ENCODE assay signal across 16 cellular contexts in the genomic region with DNA sequence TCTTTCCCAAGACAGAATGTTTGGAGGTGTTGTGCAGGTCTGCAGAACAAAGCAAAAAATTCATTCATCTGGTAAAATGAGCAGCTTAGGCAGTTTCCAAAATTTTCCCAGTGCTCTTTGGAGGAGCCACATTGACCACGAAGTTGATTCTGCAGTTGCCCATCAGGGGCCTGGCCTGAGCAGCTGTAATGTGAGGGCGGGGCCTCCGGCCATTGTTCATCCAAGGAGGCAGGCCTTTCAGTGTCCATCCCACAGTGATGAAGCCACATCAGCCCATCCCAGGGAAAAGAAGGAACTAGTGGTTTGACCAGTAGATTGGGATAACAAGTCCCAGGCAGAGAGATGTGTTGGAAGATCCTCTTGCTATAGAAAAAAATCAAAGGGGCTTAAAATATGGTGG. TPM values are rescaled to one million over a fixed set of nuclear protein-coding genes. Genes with fewer than 3 reads are reported as not detected.
DNase-seq lines count a peak whose midpoint lies in the region; ATAC-seq, FAIRE-seq and TF ChIP-seq lines count a peak whose summit lies in the region.
"Had no signal": no experiment of that assay in that cellular context is flagged by ENCODE, and none has a peak within 500 bp of the region (broad histone marks: within the 10 kb centered on the region; RNA-seq: fewer than 3 reads in every experiment).

No MANE protein-coding gene starts in this region.

- no peaks in the 10 kb centered on the region for H3K27me3 Mint-ChIP-seq in astrocyte (ENCODE audit: low read depth, unreplicated experiment)
- H3K27me3 Mint-ChIP-seq: CD4-positive, alpha-beta memory T cell had no signal

- no peak overlapping the region for H3K27ac ChIP-seq in HepG2 (ENCODE audit: extremely low read length, insufficient read depth, low read length)
- H3K27ac ChIP-seq in right lobe of liver = no peak overlapping the region
- H3K27ac ChIP-seq in astrocyte (ENCODE audit: low read depth, low read length) = no peak overlapping the region
- peak overlapping the region; percentile 76 for H3K27ac ChIP-seq in psoas muscle
- H3K27ac ChIP-seq: C4-2B, GM23248 had no signal

- no peaks in the 10 kb centered on the region for H3K9me3 ChIP-seq in HepG2 (ENCODE audit: low read length)
- no peaks in the 10 kb centered on the region for H3K9me3 ChIP-seq in right lobe of liver
- H3K9me3 ChIP-seq in astrocyte (ENCODE audit: insufficient read depth, low read depth, low read length) = no peaks in the 10 kb centered on the region
- no peaks in the 10 kb centered on the region for H3K9me3 ChIP-seq in psoas muscle
- H3K9me3 ChIP-seq: BE2C had no signal

- H4K20me1 ChIP-seq in HepG2 (ENCODE audit: insufficient read depth, low read length) (peaks cover 5% of the 10 kb centered on the region; the same call in 1 of the 2 replicates), astrocyte (ENCODE audit: insufficient read depth, low read length) (peaks cover 75% of the 10 kb centered on the region)

- DNase-seq in HepG2 (ENCODE audit: low spot score) (no peak), right lobe of liver (no peak), astrocyte (ENCODE audit: low read depth) (no peak), psoas muscle (no peak), 8988T (no peak), NCI-H2171 (lab: John Stamatoyannopoulos, UW) (no peak), NK-92 (lab: John Stamatoyannopoulos, UW; ENCODE audit: unreplicated experiment) (no peak), dedifferentiated amniotic fluid mesenchymal stem cell (ENCODE audit: extremely low spot score) (no peak)
- DNase-seq: BE2C; CD4-positive, alpha-beta memory T cell; DMS79; GM23248 had no signal

- H3K4me1 ChIP-seq in HepG2 (ENCODE audit: insufficient read depth, low read length) (no peaks in the 10 kb centered on the region), right lobe of liver (no peaks in the 10 kb centered on the region), astrocyte (ENCODE audit: insufficient read depth, low read length) (no peaks in the 10 kb centered on the region), psoas muscle (peaks cover 42% of the 10 kb centered on the region)
- H3K4me1 ChIP-seq: BE2C had no signal

- H3K4me1 Mint-ChIP-seq in astrocyte (ENCODE audit: low read depth, unreplicated experiment) = peaks cover 15% of the 10 kb centered on the region

- TSS peak; percentile 6 for BruUV-seq in HepG2 (replicated peaks; lab: Mats Ljungman, UMichigan)

- POLR2A ChIA-PET in HepG2 (lab: Yijun Ruan, JAX) = interaction anchor here (0.7 to 2.3 kb wide), 2 partner anchors 10 kb away, joined by 3 to 7 read pairs; a partner anchor contains a TSS

- no peak overlapping the region for H3K4me3 Mint-ChIP-seq in astrocyte (ENCODE audit: unreplicated experiment)

- H3K79me2 ChIP-seq in HepG2 (ENCODE audit: insufficient read depth, low read length) = no peaks in the 10 kb centered on the region
- H3K79me2 ChIP-seq in astrocyte (ENCODE audit: insufficient read depth, low read length) = peaks cover 11% of the 10 kb centered on the region

- TF ChIP-seq EP300 in HepG2 (IDR thresholded peaks at IDR 0.05; ENCODE audit: low read depth in 2 of 2, low read length in 2 of 2) (no peak), HepG2 (CRISPR knock-in tag; IDR thresholded peaks at IDR 0.05; ENCODE audit: borderline replicate concordance) (no peak)

- TF ChIP-seq RAD21 in HepG2 (CRISPR knock-in tag; IDR thresholded peaks at IDR 0.05) = no peak

- in situ Hi-C loops in HepG2 (cut with HindIII; ENCODE audit: extremely low pct_ligation_motif_present, low pct_unique_long_range_greater_than_20kb) = no loop called here

- H3K9me3 Mint-ChIP-seq in astrocyte (ENCODE audit: unreplicated experiment) = no peaks in the 10 kb centered on the region
- H3K9me3 Mint-ChIP-seq: CD4-positive, alpha-beta memory T cell had no signal

- peaks cover 60 to 96% of the 10 kb centered on the region in 2 experiments for H3K36me3 ChIP-seq in HepG2 (replicated peaks in 1 of 2; ENCODE audit: control insufficient read depth in 1 of 2, insufficient read depth in 2 of 2, low read length in 2 of 2)
- H3K36me3 ChIP-seq in right lobe of liver = peaks cover 12 to 91% (median 41%) of the 10 kb centered on the region in 4 donors
- peaks cover 57% of the 10 kb centered on the region for H3K36me3 ChIP-seq in astrocyte (ENCODE audit: insufficient read depth, low read length)
- peaks cover 15 to 97% of the 10 kb centered on the region in 2 donors for H3K36me3 ChIP-seq in psoas muscle (ENCODE audit: insufficient read depth in 1 of 2, low read depth in 1 of 2)

- no peak overlapping the region for H3K9ac ChIP-seq in HepG2 (ENCODE audit: insufficient read depth, low read depth, low read length)
- H3K9ac ChIP-seq in astrocyte (ENCODE audit: low read length) = no peak overlapping the region
- H3K9ac ChIP-seq: GM23248 had no signal

- FAIRE-seq in HepG2 (lab: Jason Lieb, UNC) (no peak), astrocyte (lab: Jason Lieb, UNC) (no peak)
- FAIRE-seq: A204.1, GM12891, H54 had no signal

- H2AFZ ChIP-seq in HepG2 (ENCODE audit: low read length) (no peak overlapping the region), astrocyte (ENCODE audit: low read depth, low read length) (no peak overlapping the region)
- H2AFZ ChIP-seq: GM23248 had no signal

- H3K4me2 ChIP-seq in HepG2 (ENCODE audit: low read depth, low read length) = no peak overlapping the region
- H3K4me2 ChIP-seq in astrocyte (ENCODE audit: low read length) = no peak overlapping the region

- TF ChIP-seq POLR2A in HepG2 (IDR thresholded peaks at IDR 0.05; ENCODE audit: insufficient read depth in 1 of 2, low read depth in 2 of 2, low read length in 2 of 2) = no peak
- TF ChIP-seq POLR2A in right lobe of liver (IDR thresholded peaks at IDR 0.05) = no peak

- TF ChIP-seq CTCF in HepG2 (CRISPR knock-in tag; IDR thresholded peaks at IDR 0.05) (no peak), right lobe of liver (IDR thresholded peaks at IDR 0.05) (no peak), astrocyte (IDR thresholded peaks at IDR 0.05; ENCODE audit: insufficient read depth, low read depth, low read length) (no peak), psoas muscle (IDR thresholded peaks at IDR 0.05) (no peak)

- H3K27me3 ChIP-seq in HepG2 (ENCODE audit: control insufficient read depth in 1 of 2, insufficient read depth in 2 of 2, low read length in 2 of 2) (no peaks in the 10 kb centered on the region), right lobe of liver (no peaks in the 10 kb centered on the region), astrocyte (ENCODE audit: insufficient read depth, low read length) (no peaks in the 10 kb centered on the region), psoas muscle (ENCODE audit: insufficient read depth in 3 of 3, low read length in 2 of 3) (no peaks in the 10 kb centered on the region)
- H3K27me3 ChIP-seq: BE2C had no signal

- CTCF ChIA-PET in HepG2 (lab: Yijun Ruan, JAX; ENCODE audit: low intra/inter-chr PET ratio, low total read pairs) = no interaction called here

- H3K36me3 Mint-ChIP-seq in astrocyte (ENCODE audit: low read depth, unreplicated experiment) = peaks cover 24% of the 10 kb centered on the region

- 98% methylated on average over 3 of the region's 3 CpGs for WGBS in HepG2 (ENCODE audit: low lambda C conversion rate)
- 100% methylated on average over 2 of the region's 3 CpGs for WGBS in right lobe of liver (ENCODE audit: insufficient coverage, low coverage, low lambda C conversion rate, missing lambda C conversion rate)
- WGBS in psoas muscle, 3 donors = 75 to 82% (median 79%) methylated on average over 3 of the region's 3 CpGs

- H3K4me3 ChIP-seq in HepG2 (replicated peaks in 1 of 3; ENCODE audit: insufficient read depth in 1 of 3, low read depth in 2 of 3, low read length in 3 of 3) (no peak overlapping the region), right lobe of liver (no peak overlapping the region), astrocyte (ENCODE audit: insufficient read depth, low read depth, low read length) (no peak overlapping the region), psoas muscle (no peak overlapping the region)
- H3K4me3 ChIP-seq: GM23248 had no signal

- peak; percentile 27 for ATAC-seq in HepG2
- no peak for ATAC-seq in right lobe of liver
- no peak for ATAC-seq in psoas muscle

- intact Hi-C loops in HepG2 (cut with micrococcal nuclease; ENCODE audit: unreplicated experiment) = no loop called here
- intact Hi-C loops in right lobe of liver (cut with DNase I) = no loop called here
- intact Hi-C loops in psoas muscle (cut with DNase I) = no loop called here

- H3K27ac Mint-ChIP-seq in astrocyte (ENCODE audit: unreplicated experiment) = peak overlapping the region; percentile 41

RNA-seq across cellular contexts. Expression of a gene that starts 10.1 kb away (rescaled TPM):
- total RNA-seq in HepG2 (2016; rRNA removed; fragmentation: Illumina TruSeq; extraction: Trizol) (111 and 142 TPM in 2 replicates), right lobe of liver (10 to 100 TPM; 27.6 to 50.5 (median 37.4) TPM), astrocyte (144 and 146 TPM in 2 replicates), psoas muscle (100 to 1,000 TPM; 108 to 147 (median 122) TPM)
- total RNA-seq in HepG2 (2016; cell fraction: cytosol; rRNA removed; fragmentation: Illumina TruSeq; extraction: Trizol; ENCODE audit: low read depth) = 27.2 and 33.8 TPM in 2 replicates
- total RNA-seq in HepG2 (2016; cell fraction: insoluble cytoplasmic fraction; rRNA removed; fragmentation: Illumina TruSeq; extraction: Trizol) = 112 and 143 TPM in 2 replicates
- total RNA-seq in HepG2 (2016; cell fraction: membrane; rRNA removed; fragmentation: Illumina TruSeq; extraction: Trizol) = 46.0 and 47.2 TPM in 2 replicates
- 80.6 and 99.3 TPM in 2 replicates for total RNA-seq in HepG2 (2016; cell fraction: nucleus; rRNA removed; fragmentation: Illumina TruSeq; extraction: Trizol)
- polyA plus RNA-seq in HepG2 (2011; rRNA removed) (97.6 and 100 TPM in 2 replicates), psoas muscle (100 to 1,000 TPM in 1 of 3 donors, 10 to 100 TPM in 2; 44.8 to 145 (median 48.1) TPM)
- 98.1 and 112 TPM in 2 replicates for polyA plus RNA-seq in HepG2 (2011; cell fraction: cytosol; rRNA removed)
- polyA plus RNA-seq in HepG2 (2011; cell fraction: nucleus; rRNA removed) = 129 and 137 TPM in 2 replicates
- 83.8 and 88.4 TPM in 2 replicates for polyA plus RNA-seq in HepG2 (2012)
- polyA plus RNA-seq in HepG2 (2016; cell fraction: cytosol; fragmentation: Illumina TruSeq; extraction: Trizol; ENCODE audit: low read depth) = 31.2 and 32.8 TPM in 2 replicates
- 119 and 123 TPM in 2 replicates for polyA plus RNA-seq in HepG2 (2016; cell fraction: insoluble cytoplasmic fraction; fragmentation: Illumina TruSeq; extraction: Trizol; ENCODE audit: low read depth)
- 30.0 and 32.3 TPM in 2 replicates for polyA plus RNA-seq in HepG2 (2016; cell fraction: membrane; fragmentation: Illumina TruSeq; extraction: Trizol; ENCODE audit: low read depth)
- 89.9 and 95.2 TPM in 2 replicates for polyA plus RNA-seq in HepG2 (2016; cell fraction: nucleus; fragmentation: Illumina TruSeq; extraction: Trizol; ENCODE audit: insufficient read depth, low read depth)
- polyA minus RNA-seq in HepG2 (2011; rRNA and poly(A)+ RNA removed; ENCODE audit: low replicate concordance) = 49.6 and 117 TPM in 2 replicates
- 61.7 and 68.8 TPM in 2 replicates for polyA minus RNA-seq in HepG2 (2011; cell fraction: cytosol; rRNA and poly(A)+ RNA removed)
- polyA minus RNA-seq in HepG2 (2011; cell fraction: nucleus; rRNA and poly(A)+ RNA removed) = 155 and 167 TPM in 2 replicates

RNA-seq across cellular contexts. Expression of a gene that starts 10.5 kb away (rescaled TPM):
- total RNA-seq in HepG2 (2016; rRNA removed; fragmentation: Illumina TruSeq; extraction: Trizol) (80.4 and 84.2 TPM in 2 replicates), right lobe of liver (10 to 100 TPM; 14.9 to 47.7 (median 15.9) TPM), astrocyte (19.4 and 24.4 TPM in 2 replicates), psoas muscle (10 to 100 TPM; 19.0 to 28.3 (median 20.9) TPM)
- 18.1 and 20.7 TPM in 2 replicates for total RNA-seq in HepG2 (2016; cell fraction: cytosol; rRNA removed; fragmentation: Illumina TruSeq; extraction: Trizol; ENCODE audit: low read depth)
- 79.1 and 84.4 TPM in 2 replicates for total RNA-seq in HepG2 (2016; cell fraction: insoluble cytoplasmic fraction; rRNA removed; fragmentation: Illumina TruSeq; extraction: Trizol)
- total RNA-seq in HepG2 (2016; cell fraction: membrane; rRNA removed; fragmentation: Illumina TruSeq; extraction: Trizol) = 44.8 and 49.7 TPM in 2 replicates
- total RNA-seq in HepG2 (2016; cell fraction: nucleus; rRNA removed; fragmentation: Illumina TruSeq; extraction: Trizol) = 64.8 and 79.0 TPM in 2 replicates
- polyA plus RNA-seq in HepG2 (2011; rRNA removed) (49.4 and 54.7 TPM in 2 replicates), psoas muscle (10 to 100 TPM; 12.1 to 22.5 (median 13.6) TPM)
- polyA plus RNA-seq in HepG2 (2011; cell fraction: cytosol; rRNA removed) = 41.5 and 46.7 TPM in 2 replicates
- polyA plus RNA-seq in HepG2 (2011; cell fraction: nucleus; rRNA removed) = 131 and 162 TPM in 2 replicates
- polyA plus RNA-seq in HepG2 (2012) = 27.0 and 35.2 TPM in 2 replicates
- 8.2 and 10.2 TPM in 2 replicates for polyA plus RNA-seq in HepG2 (2016; cell fraction: cytosol; fragmentation: Illumina TruSeq; extraction: Trizol; ENCODE audit: low read depth)
- polyA plus RNA-seq in HepG2 (2016; cell fraction: insoluble cytoplasmic fraction; fragmentation: Illumina TruSeq; extraction: Trizol; ENCODE audit: low read depth) = 69.7 and 75.5 TPM in 2 replicates
- 20.9 and 22.2 TPM in 2 replicates for polyA plus RNA-seq in HepG2 (2016; cell fraction: membrane; fragmentation: Illumina TruSeq; extraction: Trizol; ENCODE audit: low read depth)
- 59.4 and 64.9 TPM in 2 replicates for polyA plus RNA-seq in HepG2 (2016; cell fraction: nucleus; fragmentation: Illumina TruSeq; extraction: Trizol; ENCODE audit: insufficient read depth, low read depth)
- 142 and 329 TPM in 2 replicates for polyA minus RNA-seq in HepG2 (2011; rRNA and poly(A)+ RNA removed; ENCODE audit: low replicate concordance)
- polyA minus RNA-seq in HepG2 (2011; cell fraction: cytosol; rRNA and poly(A)+ RNA removed) = 36.3 and 43.7 TPM in 2 replicates
- polyA minus RNA-seq in HepG2 (2011; cell fraction: nucleus; rRNA and poly(A)+ RNA removed) = 112 and 117 TPM in 2 replicates

RNA-seq across cellular contexts. Expression of a gene that starts 28.5 kb away (rescaled TPM):
- 601 and 760 TPM in 2 replicates for total RNA-seq in HepG2 (2016; rRNA removed; fragmentation: Illumina TruSeq; extraction: Trizol)
- total RNA-seq in HepG2 (2016; cell fraction: cytosol; rRNA removed; fragmentation: Illumina TruSeq; extraction: Trizol; ENCODE audit: low read depth) = 295 and 299 TPM in 2 replicates
- 602 and 798 TPM in 2 replicates for total RNA-seq in HepG2 (2016; cell fraction: insoluble cytoplasmic fraction; rRNA removed; fragmentation: Illumina TruSeq; extraction: Trizol)
- 285 and 300 TPM in 2 replicates for total RNA-seq in HepG2 (2016; cell fraction: membrane; rRNA removed; fragmentation: Illumina TruSeq; extraction: Trizol)
- 185 and 192 TPM in 2 replicates for total RNA-seq in HepG2 (2016; cell fraction: nucleus; rRNA removed; fragmentation: Illumina TruSeq; extraction: Trizol)
- 192 and 221 TPM in 2 replicates for polyA plus RNA-seq in HepG2 (2011; rRNA removed)
- 288 and 387 TPM in 2 replicates for polyA plus RNA-seq in HepG2 (2011; cell fraction: cytosol; rRNA removed)
- polyA plus RNA-seq in HepG2 (2011; cell fraction: nucleus; rRNA removed) = 84.1 and 87.7 TPM in 2 replicates
- 224 and 262 TPM in 2 replicates for polyA plus RNA-seq in HepG2 (2012)
- 233 and 257 TPM in 2 replicates for polyA plus RNA-seq in HepG2 (2016; cell fraction: cytosol; fragmentation: Illumina TruSeq; extraction: Trizol; ENCODE audit: low read depth)
- polyA plus RNA-seq in HepG2 (2016; cell fraction: insoluble cytoplasmic fraction; fragmentation: Illumina TruSeq; extraction: Trizol; ENCODE audit: low read depth) = 608 and 670 TPM in 2 replicates
- 191 and 215 TPM in 2 replicates for polyA plus RNA-seq in HepG2 (2016; cell fraction: membrane; fragmentation: Illumina TruSeq; extraction: Trizol; ENCODE audit: low read depth)
- polyA plus RNA-seq in HepG2 (2016; cell fraction: nucleus; fragmentation: Illumina TruSeq; extraction: Trizol; ENCODE audit: insufficient read depth, low read depth) = 276 and 279 TPM in 2 replicates
- 41.0 and 74.5 TPM in 2 replicates for polyA minus RNA-seq in HepG2 (2011; rRNA and poly(A)+ RNA removed; ENCODE audit: low replicate concordance)
- 75.4 and 99.6 TPM in 2 replicates for polyA minus RNA-seq in HepG2 (2011; cell fraction: cytosol; rRNA and poly(A)+ RNA removed)
- polyA minus RNA-seq in HepG2 (2011; cell fraction: nucleus; rRNA and poly(A)+ RNA removed) = 33.9 and 41.0 TPM in 2 replicates
- 10 to 100 TPM; 53.9 to 87.3 (median 63.9) TPM for total RNA-seq in right lobe of liver
- total RNA-seq in astrocyte = 92.5 and 93.1 TPM in 2 replicates
- total RNA-seq in psoas muscle = 100 to 1,000 TPM; 175 to 241 (median 210) TPM
- 100 to 1,000 TPM; 304 to 441 (median 365) TPM for polyA plus RNA-seq in psoas muscle

RNA-seq across cellular contexts. Expression of a gene that starts 57.3 kb away (rescaled TPM):
- 69.8 and 93.1 TPM in 2 replicates for total RNA-seq in HepG2 (2016; rRNA removed; fragmentation: Illumina TruSeq; extraction: Trizol)
- total RNA-seq in HepG2 (2016; cell fraction: cytosol; rRNA removed; fragmentation: Illumina TruSeq; extraction: Trizol; ENCODE audit: low read depth) = 52.6 and 57.4 TPM in 2 replicates
- 76.8 and 80.6 TPM in 2 replicates for total RNA-seq in HepG2 (2016; cell fraction: insoluble cytoplasmic fraction; rRNA removed; fragmentation: Illumina TruSeq; extraction: Trizol)
- total RNA-seq in HepG2 (2016; cell fraction: membrane; rRNA removed; fragmentation: Illumina TruSeq; extraction: Trizol) = 41.5 and 45.8 TPM in 2 replicates
- total RNA-seq in HepG2 (2016; cell fraction: nucleus; rRNA removed; fragmentation: Illumina TruSeq; extraction: Trizol) = 84.5 and 97.4 TPM in 2 replicates
- 51.5 and 52.3 TPM in 2 replicates for polyA plus RNA-seq in HepG2 (2011; rRNA removed)
- polyA plus RNA-seq in HepG2 (2011; cell fraction: cytosol; rRNA removed) = 25.4 and 28.7 TPM in 2 replicates
- 184 and 204 TPM in 2 replicates for polyA plus RNA-seq in HepG2 (2011; cell fraction: nucleus; rRNA removed)
- polyA plus RNA-seq in HepG2 (2012) = 70.4 and 97.1 TPM in 2 replicates
- polyA plus RNA-seq in HepG2 (2016; cell fraction: cytosol; fragmentation: Illumina TruSeq; extraction: Trizol; ENCODE audit: low read depth) = 4.7 and 5.8 TPM in 2 replicates
- polyA plus RNA-seq in HepG2 (2016; cell fraction: insoluble cytoplasmic fraction; fragmentation: Illumina TruSeq; extraction: Trizol; ENCODE audit: low read depth) = 87.5 and 99.8 TPM in 2 replicates
- 11.1 and 11.7 TPM in 2 replicates for polyA plus RNA-seq in HepG2 (2016; cell fraction: membrane; fragmentation: Illumina TruSeq; extraction: Trizol; ENCODE audit: low read depth)
- 238 and 249 TPM in 2 replicates for polyA plus RNA-seq in HepG2 (2016; cell fraction: nucleus; fragmentation: Illumina TruSeq; extraction: Trizol; ENCODE audit: insufficient read depth, low read depth)
- polyA minus RNA-seq in HepG2 (2011; rRNA and poly(A)+ RNA removed; ENCODE audit: low replicate concordance) = 58.5 and 111 TPM in 2 replicates
- 31.9 and 47.6 TPM in 2 replicates for polyA minus RNA-seq in HepG2 (2011; cell fraction: cytosol; rRNA and poly(A)+ RNA removed)
- polyA minus RNA-seq in HepG2 (2011; cell fraction: nucleus; rRNA and poly(A)+ RNA removed) = 134 and 143 TPM in 2 replicates
- total RNA-seq in right lobe of liver = 10 to 100 TPM; 19.2 to 31.7 (median 27.8) TPM
- 74.2 and 84.0 TPM in 2 replicates for total RNA-seq in astrocyte
- 10 to 100 TPM; 43.1 to 62.9 (median 56.4) TPM for total RNA-seq in psoas muscle
- polyA plus RNA-seq in psoas muscle = 10 to 100 TPM; 18.9 to 49.3 (median 21.7) TPM
